Comparison of ENCODE assay signal across 9 cellular contexts in genomic region chr14:100236873-100237272, GRCh38. TPM values are rescaled to one million over a fixed set of nuclear protein-coding genes. Genes with fewer than 3 reads are reported as not detected.
DNase-seq lines count a peak whose midpoint lies in the region; ATAC-seq and TF ChIP-seq lines count a peak whose summit lies in the region.
"Had no signal": no experiment of that assay in that cellular context is flagged by ENCODE, and none has a peak within 500 bp of the region (broad histone marks: within the 10 kb centered on the region; RNA-seq: fewer than 3 reads in every experiment).

No MANE protein-coding gene starts in this region.

- H3K9me3 ChIP-seq in SK-N-SH (no peaks in the 10 kb centered on the region), SK-N-MC (ENCODE audit: low read depth, low read length) (no peaks in the 10 kb centered on the region)

- H3F3A ChIP-seq in SK-N-SH (replicated peaks; ENCODE audit: insufficient read depth): peaks cover 9% of the 10 kb centered on the region

- H3K27ac ChIP-seq in SK-N-SH (ENCODE audit: low read depth in 2 of 2, low read length in 1 of 2) (peak overlapping the region in 1 of 2 experiments; percentile 94; a peak in 1 of 4 replicates), SK-N-MC (no peak overlapping the region), skin epidermis (peak overlapping the region in 10 of 21 experiments; percentile 12 to 100 (median 99))

- DNase-seq in SK-N-SH: no peak
- DNase-seq in SK-N-MC (ENCODE audit: low read depth, low spot score): no peak
- DNase-seq in fibroblast of the aortic adventitia (ENCODE audit: low read depth): no peak
- DNase-seq: ACHN had no signal

- no peak overlapping the region for H2AFZ ChIP-seq in SK-N-SH (ENCODE audit: low read depth)

- H3K4me1 ChIP-seq in SK-N-SH (ENCODE audit: control insufficient read depth in 1 of 2, insufficient read depth in 2 of 2, low read depth in 1 of 2, low read length in 1 of 2): peaks cover 5 to 14% of the 10 kb centered on the region in 2 experiments

- CTCF ChIA-PET in SK-N-SH (lab: Yijun Ruan, JAX): interaction anchor here (0.8 to 2.2 kb wide), 4 partner anchors 10 to 253 kb away, joined by 3 to 6 read pairs (median 4); no protein-coding TSS in a partner anchor

- TF ChIP-seq CTCF in SK-N-SH (IDR thresholded peaks at IDR 0.05): no peak
- no peak for TF ChIP-seq CTCF in fibroblast of the aortic adventitia (IDR thresholded peaks at IDR 0.05; ENCODE audit: insufficient read depth, low read length)

- H3K27me3 ChIP-seq in SK-N-SH (ENCODE audit: insufficient read depth): no peaks in the 10 kb centered on the region

- ATAC-seq in SK-N-SH treated with all-trans-retinoic acid at 6 μM for 48 hours (no peak), GM19397 (IDR thresholded peaks at IDR 0.05; ENCODE audit: unreplicated experiment) (no peak), HG03565 (IDR thresholded peaks at IDR 0.05; ENCODE audit: unreplicated experiment) (no peak), GM19463 (IDR thresholded peaks at IDR 0.05; ENCODE audit: unreplicated experiment) (no peak)

- no peaks in the 10 kb centered on the region for H3K9me2 ChIP-seq in SK-N-SH

- no peak for TF ChIP-seq RAD21 in SK-N-SH (IDR thresholded peaks at IDR 0.05; ENCODE audit: low read length)

- POLR2A ChIA-PET in SK-N-SH (lab: Yijun Ruan, JAX): interaction anchor here (1.1 kb wide), 1 partner anchor 12 kb away, joined by 4 read pairs; no protein-coding TSS in a partner anchor

- TF ChIP-seq EP300 in SK-N-SH (IDR thresholded peaks at IDR 0.05; ENCODE audit: borderline replicate concordance in 1 of 2, low read depth in 1 of 2, low read length in 1 of 2): no peak

- H3K4me2 ChIP-seq in SK-N-SH: peak overlapping the region; percentile 93

- H3K79me2 ChIP-seq in SK-N-SH (ENCODE audit: insufficient read depth): peaks cover 87% of the 10 kb centered on the region

- peaks cover 51% of the 10 kb centered on the region for H4K20me1 ChIP-seq in SK-N-SH (ENCODE audit: insufficient read depth)

- H3K36me3 ChIP-seq in SK-N-SH (replicated peaks in 1 of 2; ENCODE audit: control insufficient read depth in 1 of 2, insufficient read depth in 2 of 2, low read length in 1 of 2) (peaks cover 3 to 10% of the 10 kb centered on the region in 2 experiments), SK-N-MC (ENCODE audit: insufficient read depth, low read length) (peaks cover 18% of the 10 kb centered on the region)

- H3K4me3 ChIP-seq in SK-N-SH (ENCODE audit: low read depth in 2 of 2, low read length in 1 of 2) (peak overlapping the region; percentile 92; a peak in 3 of 4 replicates), SK-N-MC (peak overlapping the region; percentile 78), fibroblast of the aortic adventitia (ENCODE audit: low read depth, low read length) (peak overlapping the region; percentile 81), skin epidermis (peak overlapping the region in 4 of 7 experiments; percentile 79 to 100 (median 96))

- peak overlapping the region; percentile 98 for H3K9ac ChIP-seq in SK-N-SH
- peak overlapping the region; percentile 84 for H3K9ac ChIP-seq in SK-N-MC (ENCODE audit: insufficient read length)

TF ChIP-seq in SK-N-SH, 30 proteins besides CTCF, POLR2A, EP300 and RAD21 (continues in another document):
- TF ChIP-seq IRF3 (IDR thresholded peaks at IDR 0.05; ENCODE audit: low read depth, low read length): no peak
- TF ChIP-seq YY1 (IDR thresholded peaks at IDR 0.05; ENCODE audit: low read depth): no peak
- TF ChIP-seq JUND (IDR thresholded peaks at IDR 0.05): no peak
- TF ChIP-seq NFIC (IDR thresholded peaks at IDR 0.05; ENCODE audit: borderline replicate concordance): no peak
- no peak for TF ChIP-seq FOXJ3 (CRISPR knock-in tag; IDR thresholded peaks at IDR 0.05)
- no peak for TF ChIP-seq GATA2 (CRISPR knock-in tag; IDR thresholded peaks at IDR 0.05)
- no peak for TF ChIP-seq FOXM1 (IDR thresholded peaks at IDR 0.05; ENCODE audit: low read depth)
- TF ChIP-seq RFX5 (IDR thresholded peaks at IDR 0.05; ENCODE audit: low read length): no peak
- TF ChIP-seq TAF1 (IDR thresholded peaks at IDR 0.05; ENCODE audit: borderline replicate concordance, low read depth, low read length): no peak
- no peak for TF ChIP-seq MAX (IDR thresholded peaks at IDR 0.05; ENCODE audit: low read depth)
- no peak for TF ChIP-seq TCF12 (IDR thresholded peaks at IDR 0.05)
- no peak for TF ChIP-seq RXRA (IDR thresholded peaks at IDR 0.05; ENCODE audit: borderline replicate concordance, low read depth)
- TF ChIP-seq USF2 (IDR thresholded peaks at IDR 0.05; ENCODE audit: borderline replicate concordance, low read depth, low read length): no peak

TF ChIP-seq in SK-N-SH treated with all-trans-retinoic acid at 6 μM for 48 hours, 23 proteins besides CTCF, POLR2A, EP300 and RAD21:
- no peak for TF ChIP-seq TCF4 (CRISPR knock-in tag; IDR thresholded peaks at IDR 0.05; ENCODE audit: borderline replicate concordance)
- TF ChIP-seq ZFP30 (CRISPR knock-in tag; IDR thresholded peaks at IDR 0.05): no peak
- no peak for TF ChIP-seq ZFP3 (CRISPR knock-in tag; IDR thresholded peaks at IDR 0.05)

RNA-seq across cellular contexts. Expression of gene YY1, which starts 2.1 kb away (rescaled TPM):
- polyA plus RNA-seq in SK-N-SH (2012; rRNA removed): 18.1 and 18.6 TPM in 2 replicates
- 23.4 and 25.2 TPM in 2 replicates for polyA plus RNA-seq in SK-N-SH (2012; cell fraction: cytosol; rRNA removed)
- polyA plus RNA-seq in SK-N-SH (2012; cell fraction: nucleus; rRNA removed): 32.0 and 38.8 TPM in 2 replicates
- 43.3 and 47.3 TPM in 2 replicates for total RNA-seq in fibroblast of the aortic adventitia (ENCODE audit: low replicate concordance)
